ENCODE assay signal across 27 cellular contexts in genomic region chr10:55367555-55367954, GRCh38.
"Had no signal": no experiment of that assay in that cellular context is flagged by ENCODE, and none has a peak within 500 bp of the region (broad histone marks: within the 10 kb centered on the region; RNA-seq: fewer than 3 reads in every experiment).

No MANE protein-coding gene starts in this region.

- H3K9me3 ChIP-seq: Peyer's patch, SJSA1, SK-N-SH had no signal

- H3K9me2 ChIP-seq: SK-N-SH had no signal

- H3K27ac ChIP-seq: Peyer's patch, SJSA1 had no signal

- H3K4me3 ChIP-seq: Peyer's patch, SJSA1 had no signal

- DNase-seq: Karpas-422, MM.1S, MV-4-11, NCI-H1092, NCI-H1105, NCI-H1417 treated with DMSO at 0.1 percent for 48 hours, NCI-H1436 treated with DMSO at 0.1 percent for 48 hours, NCI-H1694 treated with DMSO at 0.1 percent for 48 hours, NCI-H187 treated with DMSO at 0.1 percent for 48 hours, NCI-H2029, NCI-H2081, NCI-H2171 treated with DMSO at 0.1 percent for 48 hours, NCI-H345, NCI-H446, NCI-H510A treated with DMSO at 0.1 percent for 48 hours, NCI-H526, NCI-H69, NCI-H748 treated with DMSO at 0.1 percent for 48 hours, NCI-H82, Peyer's patch, Right ventricle myocardium superior, RPMI8226, SHP77 treated with DMSO at 0.1 percent for 48 hours, SK-N-SH, SW 1271, T-helper 1 cell had no signal

- H3K36me3 ChIP-seq: Peyer's patch, SJSA1 had no signal

- H3K9ac ChIP-seq: SK-N-SH had no signal

- H3K27me3 ChIP-seq: Peyer's patch, SJSA1 had no signal

- H3K4me1 ChIP-seq: Peyer's patch, SJSA1 had no signal

- H3K4me2 ChIP-seq: SK-N-SH had no signal
